In the genomic region with DNA sequence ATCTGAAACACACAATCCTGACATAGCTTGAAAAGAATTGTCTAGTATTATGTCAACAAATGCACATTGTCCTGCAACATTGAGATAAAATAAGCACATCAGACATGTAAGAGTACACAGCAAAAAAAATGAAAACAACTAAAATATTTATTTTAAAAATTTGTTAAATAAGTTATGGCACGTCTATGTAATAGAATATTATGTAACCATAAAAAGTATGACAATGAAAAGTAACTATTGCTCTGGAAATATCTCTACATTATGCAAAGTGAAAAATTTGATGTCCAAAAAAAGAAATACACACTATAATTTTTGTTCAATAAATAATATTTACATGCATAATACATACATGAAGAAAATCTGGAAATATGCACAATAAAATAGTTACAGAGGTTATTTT, we compare ENCODE assay signal across 9 cellular contexts. TPM values are rescaled to one million over a fixed set of nuclear protein-coding genes. Genes with fewer than 3 reads are reported as not detected.
"Had no signal": no experiment of that assay in that cellular context is flagged by ENCODE, and none has a peak within 500 bp of the region (broad histone marks: within the 10 kb centered on the region; RNA-seq: fewer than 3 reads in every experiment).

No MANE protein-coding gene starts in this region.

- FAIRE-seq: H1, H54, HTR-8/SVneo, K562 had no signal

- DNase-seq: H9, HCEC 1CT, IMR-90 had no signal

- ATAC-seq: GM23338, K562 had no signal

RNA-seq across cellular contexts. Expression of a gene that starts 9.3 kb away (rescaled TPM):
- total RNA-seq: HT-29, K562 had no signal
